In genomic region chr14:61233436-61233956, GRCh38 we compare ENCODE assay signal across 13 cellular contexts.
"Had no signal": no experiment of that assay in that cellular context is flagged by ENCODE, and none has a peak within 500 bp of the region (broad histone marks: within the 10 kb centered on the region; RNA-seq: fewer than 3 reads in every experiment).

No MANE protein-coding gene starts in this region.

- H3K4me3 ChIP-seq: ascending aorta, gastroesophageal sphincter, stomach, thoracic aorta had no signal

- FAIRE-seq: bronchial epithelial cell, keratinocyte had no signal

- H3K36me3 ChIP-seq: ascending aorta, gastroesophageal sphincter, stomach, thoracic aorta had no signal

- H3K27me3 ChIP-seq: ascending aorta, gastroesophageal sphincter, stomach had no signal

- H3K4me1 ChIP-seq: ascending aorta had no signal

- H3K27ac Mint-ChIP-seq: activated CD4-positive, alpha-beta T cell treated with anti-CD3 and anti-CD28 coated beads, Interleukin-2, amount 10 ng/mL, durations not matched to agents 7 days and 5 days; activated T-cell treated with anti-CD3 and anti-CD28 coated beads, Interleukin-2, amount 50 U/mL, for 24 hours had no signal

- H3K9me3 ChIP-seq: ascending aorta, gastroesophageal sphincter, stomach, thoracic aorta had no signal

- ATAC-seq: gastroesophageal sphincter, left ventricle myocardium superior had no signal

- H3K9me3 Mint-ChIP-seq: activated CD4-positive, alpha-beta T cell treated with anti-CD3 and anti-CD28 coated beads, Interleukin-2, amount 10 ng/mL, durations not matched to agents 7 days and 5 days; activated T-cell treated with anti-CD3 and anti-CD28 coated beads, Interleukin-2, amount 50 U/mL, for 24 hours had no signal

- H3K4me1 Mint-ChIP-seq: activated CD4-positive, alpha-beta T cell treated with anti-CD3 and anti-CD28 coated beads, Interleukin-2, amount 10 ng/mL, durations not matched to agents 7 days and 5 days had no signal

- DNase-seq: activated CD4-positive, alpha-beta T cell treated with anti-CD3 and anti-CD28 coated beads, Interleukin-2, amount 10 ng/mL, durations not matched to agents 7 days and 5 days; activated CD4-positive, CD25-positive, alpha-beta regulatory T cell; activated gamma-delta T cell; activated T-cell treated with anti-CD3 and anti-CD28 coated beads, Interleukin-2, amount 50 U/mL, for 24 hours; left ventricle myocardium superior; stimulated activated CD4-positive, alpha-beta T cell treated with anti-CD3 and anti-CD28 coated beads, Interleukin-4, amount 100 ng/mL, for 24 hours; stomach; T-helper 2 cell had no signal

- H3K4me3 Mint-ChIP-seq: activated CD4-positive, alpha-beta T cell treated with anti-CD3 and anti-CD28 coated beads, Interleukin-2, amount 10 ng/mL, durations not matched to agents 7 days and 5 days; activated T-cell treated with anti-CD3 and anti-CD28 coated beads, Interleukin-2, amount 50 U/mL, for 24 hours had no signal

- H3K27ac ChIP-seq: ascending aorta, gastroesophageal sphincter, stomach, thoracic aorta had no signal
